ENCODE assay signal across 8 cellular contexts in genomic region chr19:16628183-16628983, GRCh38. TPM values are rescaled to one million over a fixed set of nuclear protein-coding genes. Genes with fewer than 3 reads are reported as not detected.
DNase-seq lines count a peak whose midpoint lies in the region; TF ChIP-seq lines count a peak whose summit lies in the region.

TSS of gene MED26 (minus strand) at chr19:16628204. CDS start at chr19:16627943, 261 bp downstream.

- POLR2A ChIA-PET in RWPE1 (lab: Yijun Ruan, JAX; ENCODE audit: low non-redundant PET) = interaction anchor here (0.8 to 1.0 kb wide), 2 partner anchors 10 to 56 kb away, joined by 3 read pairs; no protein-coding TSS in a partner anchor

- peak; percentile 95 for DNase-seq in ELF-1 (ENCODE audit: low read depth, low spot score)
- peak; percentile 92 for DNase-seq in H4 (ENCODE audit: low spot score)
- DNase-seq in LoVo (ENCODE audit: low spot score) = peak; percentile 94
- DNase-seq in RWPE1 (ENCODE audit: low spot score) = peak; percentile 100
- DNase-seq in activated T-helper 9 cell treated with anti-CD3 and anti-CD28 coated beads, Interleukin-2, amount 50 U/mL, for 16 hours (ENCODE audit: low read depth) = peak; percentile 94
- DNase-seq in fibroblast of the aortic adventitia (ENCODE audit: low read depth) = peak; percentile 89
- peak; percentile 97 for DNase-seq in nephron progenitor cell

- peak within 1 kb of the TSS; percentile 93 for H3K27ac ChIP-seq in RWPE1

- H3K9me3 Mint-ChIP-seq in nephron progenitor cell = no peaks in the 10 kb centered on the region
- no peaks in the 10 kb centered on the region for H3K9me3 Mint-ChIP-seq in stimulated activated naive CD8-positive, alpha-beta T cell treated with anti-CD3 and anti-CD28 coated beads, Interleukin-15, Interleukin-2, amounts not matched to agents 100 ng/mL and 50 ng/mL, for 24 hours

- H3K27me3 Mint-ChIP-seq in nephron progenitor cell (ENCODE audit: low read depth, poor library complexity) = no peaks in the 10 kb centered on the region
- H3K27me3 Mint-ChIP-seq in stimulated activated naive CD8-positive, alpha-beta T cell treated with anti-CD3 and anti-CD28 coated beads, Interleukin-15, Interleukin-2, amounts not matched to agents 100 ng/mL and 50 ng/mL, for 24 hours = no peaks in the 10 kb centered on the region

- H3K27ac Mint-ChIP-seq in nephron progenitor cell = peak within 1 kb of the TSS; percentile 97
- peak within 1 kb of the TSS; percentile 99 for H3K27ac Mint-ChIP-seq in stimulated activated naive CD8-positive, alpha-beta T cell treated with anti-CD3 and anti-CD28 coated beads, Interleukin-15, Interleukin-2, amounts not matched to agents 100 ng/mL and 50 ng/mL, for 24 hours

- TF ChIP-seq CTCF in RWPE1 (conservative IDR thresholded peaks at IDR 0.05; ENCODE audit: low read depth) (no peak), fibroblast of the aortic adventitia (IDR thresholded peaks at IDR 0.05; ENCODE audit: insufficient read depth, low read length) (no peak), nephron progenitor cell (IDR thresholded peaks at IDR 0.05) (no peak)

- CTCF ChIA-PET in RWPE1 (lab: Yijun Ruan, JAX) = interaction anchor here (0.5 kb wide), 1 partner anchor 86 kb away, joined by 6 read pairs; no protein-coding TSS in a partner anchor

- H3K4me3 ChIP-seq in fibroblast of the aortic adventitia (ENCODE audit: low read depth, low read length) = peak within 1 kb of the TSS; percentile 93

- H3K4me1 Mint-ChIP-seq in nephron progenitor cell = peaks cover 29% of the 10 kb centered on the region
- H3K4me1 Mint-ChIP-seq in stimulated activated naive CD8-positive, alpha-beta T cell treated with anti-CD3 and anti-CD28 coated beads, Interleukin-15, Interleukin-2, amounts not matched to agents 100 ng/mL and 50 ng/mL, for 24 hours (ENCODE audit: low read depth) = peaks cover 43% of the 10 kb centered on the region

- H3K36me3 Mint-ChIP-seq in nephron progenitor cell (ENCODE audit: low read depth) = peaks cover 26% of the 10 kb centered on the region
- peaks cover 31% of the 10 kb centered on the region for H3K36me3 Mint-ChIP-seq in stimulated activated naive CD8-positive, alpha-beta T cell treated with anti-CD3 and anti-CD28 coated beads, Interleukin-15, Interleukin-2, amounts not matched to agents 100 ng/mL and 50 ng/mL, for 24 hours (ENCODE audit: low read depth)

- peak within 1 kb of the TSS; percentile 95 for H3K4me3 Mint-ChIP-seq in nephron progenitor cell
- H3K4me3 Mint-ChIP-seq in stimulated activated naive CD8-positive, alpha-beta T cell treated with anti-CD3 and anti-CD28 coated beads, Interleukin-15, Interleukin-2, amounts not matched to agents 100 ng/mL and 50 ng/mL, for 24 hours = peak within 1 kb of the TSS; percentile 98

RNA-seq across cellular contexts. Expression of gene MED26, which starts in this region (rescaled TPM):
- total RNA-seq in H4 (2014; rRNA removed; shearing (Covaris generic)) = 4.2 and 4.8 TPM in 2 replicates
- 4.2 and 7.1 TPM in 2 replicates for total RNA-seq in fibroblast of the aortic adventitia (ENCODE audit: low replicate concordance)

Comparison
In these comparisons a context has a peak if more than half of its experiments do, and no peak if none do; other contexts are left out.
1. Peak in every context shown above with its lines: DNase-seq, H3K4me3 ChIP-seq and H3K27ac ChIP-seq.